In genomic region chr3:56761887-56762605, GRCh38 we compare ENCODE assay signal across 19 cellular contexts. TPM values are rescaled to one million over a fixed set of nuclear protein-coding genes. Genes with fewer than 3 reads are reported as not detected.
DNase-seq lines count a peak whose midpoint lies in the region; ATAC-seq and TF ChIP-seq lines count a peak whose summit lies in the region.
"Had no signal": no experiment of that assay in that cellular context is flagged by ENCODE, and none has a peak within 500 bp of the region (broad histone marks: within the 10 kb centered on the region; RNA-seq: fewer than 3 reads in every experiment).

No MANE protein-coding gene starts in this region.

- peak overlapping the region; percentile 35 for H3K27ac Mint-ChIP-seq in activated CD8-positive, alpha-beta T cell treated with anti-CD3 and anti-CD28 coated beads, Interleukin-2, amount 10 ng/mL, durations not matched to agents 7 days and 5 days
- H3K27ac Mint-ChIP-seq in endothelial cell (ENCODE audit: unreplicated experiment) = no peak overlapping the region

- 85 to 86% methylated on average over 11 of the region's 11 CpGs for WGBS in aorta, 2 donors

- H3K4me1 ChIP-seq in aorta (ENCODE audit: control insufficient read depth in 1 of 2, insufficient read depth in 2 of 2, low read length in 2 of 2) = no peaks in the 10 kb centered on the region

- H3K27ac ChIP-seq in aorta (ENCODE audit: low read depth in 1 of 2, low read length in 2 of 2) = no peak overlapping the region
- H3K27ac ChIP-seq: ovary, SK-N-MC had no signal

- TF ChIP-seq CTCF in endothelial cell (IDR thresholded peaks at IDR 0.05; ENCODE audit: unreplicated experiment) = no peak

- no peaks in the 10 kb centered on the region for H3K9me3 ChIP-seq in aorta (ENCODE audit: control insufficient read depth, low read length)
- H3K9me3 ChIP-seq: ovary had no signal

- H3K4me1 Mint-ChIP-seq in activated CD8-positive, alpha-beta T cell treated with anti-CD3 and anti-CD28 coated beads, Interleukin-2, amount 10 ng/mL, durations not matched to agents 7 days and 5 days (ENCODE audit: low read depth) = peaks cover 80% of the 10 kb centered on the region
- no peaks in the 10 kb centered on the region for H3K4me1 Mint-ChIP-seq in endothelial cell (ENCODE audit: unreplicated experiment)

- H3K27me3 Mint-ChIP-seq in activated CD8-positive, alpha-beta T cell treated with anti-CD3 and anti-CD28 coated beads, Interleukin-2, amount 10 ng/mL, durations not matched to agents 7 days and 5 days (ENCODE audit: low read depth) = no peaks in the 10 kb centered on the region
- H3K27me3 Mint-ChIP-seq in endothelial cell (ENCODE audit: unreplicated experiment) = no peaks in the 10 kb centered on the region

- H3K4me3 ChIP-seq in aorta (ENCODE audit: low read length in 2 of 2) = no peak overlapping the region
- H3K4me3 ChIP-seq: dorsolateral prefrontal cortex, K562, ovary, SK-N-MC had no signal

- DNase-seq in left cardiac atrium = no peak
- DNase-seq in cardiac septum (ENCODE audit: low spot score) = no peak
- no peak for DNase-seq in activated CD8-positive, alpha-beta T cell treated with anti-CD3 and anti-CD28 coated beads, Interleukin-2, amount 10 ng/mL, durations not matched to agents 7 days and 5 days
- peak; percentile 74 for DNase-seq in fibroblast of peridontal ligament (ENCODE audit: extremely low read depth)
- DNase-seq in aorta = no peak
- DNase-seq in activated effector memory CD4-positive, alpha-beta T cell treated with Interleukin-2 at 50 U/mL for 16 hours = no peak
- DNase-seq in endothelial cell (ENCODE audit: low spot score) = no peak
- DNase-seq: AML-193, DMS79 treated with DMSO at 0.1 percent for 48 hours, dorsolateral prefrontal cortex, HCEC 1CT, midbrain, NCI-H1417, NCI-H446 treated with DMSO at 0.1 percent for 48 hours, OCI-M1, ovary had no signal

- H3K9me3 Mint-ChIP-seq in activated CD8-positive, alpha-beta T cell treated with anti-CD3 and anti-CD28 coated beads, Interleukin-2, amount 10 ng/mL, durations not matched to agents 7 days and 5 days (ENCODE audit: insufficient read depth) = no peaks in the 10 kb centered on the region
- H3K9me3 Mint-ChIP-seq in endothelial cell (ENCODE audit: unreplicated experiment) = no peaks in the 10 kb centered on the region

- POLR2A ChIA-PET in activated CD8-positive, alpha-beta T cell treated with anti-CD3 and anti-CD28 coated beads, Interleukin-2, amount 10 ng/mL, durations not matched to agents 7 days and 5 days (lab: Charles Lee) = no interaction called here

- CTCF ChIA-PET in activated CD8-positive, alpha-beta T cell treated with anti-CD3 and anti-CD28 coated beads, Interleukin-2, amount 10 ng/mL, durations not matched to agents 7 days and 5 days (lab: Charles Lee) = interaction anchor here (4.2 kb wide), 1 partner anchor 38 kb away, joined by 43 read pairs; the partner anchor contains the start of gene ARHGEF3

- H3K27me3 ChIP-seq in aorta (ENCODE audit: control insufficient read depth in 1 of 2, insufficient read depth in 2 of 2, low read length in 1 of 2) = peaks cover 0 to 1% of the 10 kb centered on the region in 2 donors
- H3K27me3 ChIP-seq: dorsolateral prefrontal cortex, ovary had no signal

- H3K36me3 ChIP-seq in aorta (ENCODE audit: control insufficient read depth in 1 of 2, insufficient read depth in 2 of 2, low read length in 1 of 2) = no peaks in the 10 kb centered on the region
- H3K36me3 ChIP-seq: ovary had no signal

- intact Hi-C loops in left cardiac atrium (cut with DNase I) (loop anchor here in 1 of 2 donors (2.0 kb wide), 1 partner anchor 13 kb away; no protein-coding TSS in a partner anchor), cardiac septum (cut with DNase I) (no loop called here), aorta (cut with DNase I) (no loop called here)

- peaks cover 79% of the 10 kb centered on the region for H3K36me3 Mint-ChIP-seq in activated CD8-positive, alpha-beta T cell treated with anti-CD3 and anti-CD28 coated beads, Interleukin-2, amount 10 ng/mL, durations not matched to agents 7 days and 5 days (ENCODE audit: low read depth)
- H3K36me3 Mint-ChIP-seq in endothelial cell (ENCODE audit: low read depth, unreplicated experiment) = no peaks in the 10 kb centered on the region

- peak; percentile 20 to 23 for ATAC-seq in left cardiac atrium
- no peak for ATAC-seq in activated CD8-positive, alpha-beta T cell treated with anti-CD3 and anti-CD28 coated beads, Interleukin-2, amount 10 ng/mL, durations not matched to agents 7 days and 5 days
- ATAC-seq in aorta (ENCODE audit: low FRiP score) = peak; percentile 45
- no peak for ATAC-seq in GM21423 (IDR thresholded peaks at IDR 0.05; ENCODE audit: unreplicated experiment)
- ATAC-seq: K562 had no signal

- H3K4me3 Mint-ChIP-seq in activated CD8-positive, alpha-beta T cell treated with anti-CD3 and anti-CD28 coated beads, Interleukin-2, amount 10 ng/mL, durations not matched to agents 7 days and 5 days = no peak overlapping the region
- no peak overlapping the region for H3K4me3 Mint-ChIP-seq in endothelial cell (ENCODE audit: unreplicated experiment)

RNA-seq across cellular contexts. Expression of gene ARHGEF3, which starts 39.7 kb away (rescaled TPM):
- total RNA-seq in left cardiac atrium (10 to 100 TPM; 11.9 to 16.8 TPM), cardiac septum (23.1 TPM), aorta (10 to 100 TPM; 17.4 to 41.6 TPM), endothelial cell (ENCODE audit: unreplicated experiment) (4.0 TPM)
- total RNA-seq in activated CD8-positive, alpha-beta T cell treated with anti-CD3 and anti-CD28 coated beads, Interleukin-2, amount 10 ng/mL, durations not matched to agents 7 days and 5 days = 100 to 1,000 TPM in 1 of 2 experiments, 10 to 100 TPM in 1; 94.6 to 101 TPM
- 1 to 10 TPM; 1.6 to 2.5 TPM for polyA plus RNA-seq in aorta

Comparison
In these comparisons a context has a peak if more than half of its experiments do, and no peak if none do; other contexts are left out.
1. ATAC-seq: peak in left cardiac atrium (2 of 2) and aorta (single experiment); none in activated CD8-positive, alpha-beta T cell treated with anti-CD3 and anti-CD28 coated beads, Interleukin-2, amount 10 ng/mL, durations not matched to agents 7 days and 5 days (single experiment) and GM21423 (single experiment).